22 cellular contexts compared by ENCODE assay signal in the genomic region with DNA sequence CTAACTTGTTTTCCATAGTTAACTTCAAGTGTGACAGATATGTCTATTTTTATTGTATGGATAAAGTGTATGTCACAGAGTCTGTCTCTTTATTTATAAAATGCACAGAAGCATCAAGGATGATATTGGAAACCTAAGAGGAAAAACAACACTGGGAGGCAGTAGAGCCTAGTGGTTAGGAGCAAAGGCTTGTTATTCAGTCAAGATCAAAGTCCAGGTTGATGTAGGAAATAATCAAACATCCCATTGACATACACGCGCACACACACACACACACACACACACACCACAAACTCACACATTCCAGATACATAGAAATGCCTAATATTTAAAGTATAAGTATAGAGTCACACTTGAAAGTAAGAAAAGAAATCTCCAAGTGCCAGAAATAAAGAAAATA.
"Had no signal": no experiment of that assay in that cellular context is flagged by ENCODE, and none has a peak within 500 bp of the region (broad histone marks: within the 10 kb centered on the region; RNA-seq: fewer than 3 reads in every experiment).

No MANE protein-coding gene starts in this region.

- H3K9me3 Mint-ChIP-seq: activated CD4-positive, alpha-beta T cell treated with anti-CD3 and anti-CD28 coated beads, Interleukin-2, amount 10 ng/mL, durations not matched to agents 7 days and 5 days; activated CD8-positive, alpha-beta T cell treated with anti-CD3 and anti-CD28 coated beads for 36 hours; activated naive CD4-positive, alpha-beta T cell treated with anti-CD3 and anti-CD28 coated beads, Interleukin-2, amount 10 ng/mL, durations not matched to agents 7 days and 5 days; naive thymus-derived CD4-positive, alpha-beta T cell; stimulated activated naive CD8-positive, alpha-beta T cell treated with anti-CD3 and anti-CD28 coated beads, Interleukin-15, Interleukin-2, amounts not matched to agents 100 ng/mL and 50 ng/mL, for 24 hours; T-helper 2 cell treated with Interferon-gamma antibody and Interleukin-4, amounts not matched to agents 5 μg/mL and 100 μg/mL, for 36 hours had no signal

- H3K27me3 ChIP-seq: cardiac muscle cell, tibial artery had no signal

- ATAC-seq: activated CD8-positive, alpha-beta memory T cell treated with anti-CD3 and anti-CD28 coated beads, Interleukin-2, amount 10 ng/mL, durations not matched to agents 7 days and 5 days; activated CD8-positive, alpha-beta T cell treated with anti-CD3 and anti-CD28 coated beads for 36 hours; heart right ventricle; left cardiac atrium; naive thymus-derived CD4-positive, alpha-beta T cell had no signal

- H3K4me1 Mint-ChIP-seq: activated CD4-positive, alpha-beta T cell treated with anti-CD3 and anti-CD28 coated beads, Interleukin-2, amount 10 ng/mL, durations not matched to agents 7 days and 5 days; activated CD8-positive, alpha-beta memory T cell treated with anti-CD3 and anti-CD28 coated beads, Interleukin-2, amount 10 ng/mL, durations not matched to agents 7 days and 5 days; activated naive CD4-positive, alpha-beta T cell treated with anti-CD3 and anti-CD28 coated beads, Interleukin-2, amount 10 ng/mL, durations not matched to agents 7 days and 5 days; naive thymus-derived CD4-positive, alpha-beta T cell had no signal

- H3K36me3 ChIP-seq: cardiac muscle cell, heart right ventricle, right atrium auricular region, tibial artery, WERI-Rb-1 had no signal

- H3K4me3 Mint-ChIP-seq: activated CD4-positive, alpha-beta T cell treated with anti-CD3 and anti-CD28 coated beads, Interleukin-2, amount 10 ng/mL, durations not matched to agents 7 days and 5 days; activated CD8-positive, alpha-beta memory T cell treated with anti-CD3 and anti-CD28 coated beads, Interleukin-2, amount 10 ng/mL, durations not matched to agents 7 days and 5 days; activated CD8-positive, alpha-beta T cell treated with anti-CD3 and anti-CD28 coated beads for 36 hours; activated naive CD4-positive, alpha-beta T cell treated with anti-CD3 and anti-CD28 coated beads, Interleukin-2, amount 10 ng/mL, durations not matched to agents 7 days and 5 days; naive thymus-derived CD4-positive, alpha-beta T cell; stimulated activated naive CD8-positive, alpha-beta T cell treated with anti-CD3 and anti-CD28 coated beads, Interleukin-15, Interleukin-2, amounts not matched to agents 100 ng/mL and 50 ng/mL, for 24 hours; T-helper 2 cell treated with Interferon-gamma antibody and Interleukin-4, amounts not matched to agents 5 μg/mL and 100 μg/mL, for 36 hours had no signal

- DNase-seq: activated CD4-positive, alpha-beta T cell treated with anti-CD3 and anti-CD28 coated beads, Interleukin-2, amount 10 ng/mL, durations not matched to agents 7 days and 5 days; activated CD4-positive, CD25-positive, alpha-beta regulatory T cell treated with anti-CD3 and anti-CD28 coated beads, Interleukin-2, amount 50 U/mL, for 72 hours; activated CD8-positive, alpha-beta memory T cell treated with anti-CD3 and anti-CD28 coated beads, Interleukin-2, amount 10 ng/mL, durations not matched to agents 7 days and 5 days; activated CD8-positive, alpha-beta T cell treated with anti-CD3 and anti-CD28 coated beads for 36 hours; activated effector memory CD4-positive, alpha-beta T cell treated with anti-CD3 and anti-CD28 coated beads, Interleukin-2, amount 50 U/mL, for 16 hours; activated naive CD4-positive, alpha-beta T cell treated with anti-CD3 and anti-CD28 coated beads, Interleukin-2, amount 10 ng/mL, durations not matched to agents 7 days and 5 days; activated T-cell treated with anti-CD3 and anti-CD28 coated beads for 4 hours; amygdala; cortex of kidney; heart right ventricle; left cardiac atrium; naive thymus-derived CD4-positive, alpha-beta T cell; psoas muscle; stimulated activated CD4-positive, alpha-beta T cell treated with anti-CD3 and anti-CD28 coated beads, Interleukin-1b, Interleukin-23, amount 100 ng/mL, for 48 hours; tibial artery; WERI-Rb-1 had no signal

- H3K27ac Mint-ChIP-seq: activated CD4-positive, alpha-beta T cell treated with anti-CD3 and anti-CD28 coated beads, Interleukin-2, amount 10 ng/mL, durations not matched to agents 7 days and 5 days; activated CD8-positive, alpha-beta memory T cell treated with anti-CD3 and anti-CD28 coated beads, Interleukin-2, amount 10 ng/mL, durations not matched to agents 7 days and 5 days; activated CD8-positive, alpha-beta T cell treated with anti-CD3 and anti-CD28 coated beads for 36 hours; activated naive CD4-positive, alpha-beta T cell treated with anti-CD3 and anti-CD28 coated beads, Interleukin-2, amount 10 ng/mL, durations not matched to agents 7 days and 5 days; naive thymus-derived CD4-positive, alpha-beta T cell; stimulated activated naive CD8-positive, alpha-beta T cell treated with anti-CD3 and anti-CD28 coated beads, Interleukin-15, Interleukin-2, amounts not matched to agents 100 ng/mL and 50 ng/mL, for 24 hours; T-helper 2 cell treated with Interferon-gamma antibody and Interleukin-4, amounts not matched to agents 5 μg/mL and 100 μg/mL, for 36 hours had no signal

- H3K4me1 ChIP-seq: heart right ventricle, psoas muscle, right atrium auricular region, tibial artery had no signal

- H3K27ac ChIP-seq: cardiac muscle cell, epithelial cell of prostate, heart right ventricle, right atrium auricular region, tibial artery, WERI-Rb-1 had no signal

- H3K36me3 Mint-ChIP-seq: activated CD8-positive, alpha-beta memory T cell treated with anti-CD3 and anti-CD28 coated beads, Interleukin-2, amount 10 ng/mL, durations not matched to agents 7 days and 5 days; activated naive CD4-positive, alpha-beta T cell treated with anti-CD3 and anti-CD28 coated beads, Interleukin-2, amount 10 ng/mL, durations not matched to agents 7 days and 5 days; naive thymus-derived CD4-positive, alpha-beta T cell had no signal

- H3K4me3 ChIP-seq: cardiac muscle cell, heart right ventricle, lung, psoas muscle, right atrium auricular region, tibial artery had no signal

- H3K9me3 ChIP-seq: heart right ventricle, psoas muscle, right atrium auricular region, tibial artery had no signal

- H3K27me3 Mint-ChIP-seq: activated CD4-positive, alpha-beta T cell treated with anti-CD3 and anti-CD28 coated beads, Interleukin-2, amount 10 ng/mL, durations not matched to agents 7 days and 5 days; activated CD8-positive, alpha-beta memory T cell treated with anti-CD3 and anti-CD28 coated beads, Interleukin-2, amount 10 ng/mL, durations not matched to agents 7 days and 5 days; activated CD8-positive, alpha-beta T cell treated with anti-CD3 and anti-CD28 coated beads for 36 hours; activated naive CD4-positive, alpha-beta T cell treated with anti-CD3 and anti-CD28 coated beads, Interleukin-2, amount 10 ng/mL, durations not matched to agents 7 days and 5 days; naive thymus-derived CD4-positive, alpha-beta T cell; stimulated activated naive CD8-positive, alpha-beta T cell treated with anti-CD3 and anti-CD28 coated beads, Interleukin-15, Interleukin-2, amounts not matched to agents 100 ng/mL and 50 ng/mL, for 24 hours had no signal
